18 cellular contexts compared by ENCODE assay signal in genomic region chr9:80892703-80893102, GRCh38.
"Had no signal": no experiment of that assay in that cellular context is flagged by ENCODE, and none has a peak within 500 bp of the region (broad histone marks: within the 10 kb centered on the region; RNA-seq: fewer than 3 reads in every experiment).

No MANE protein-coding gene starts in this region.

- FAIRE-seq: colon, endothelial cell of umbilical vein, frontal cortex had no signal

- H3K4me1 ChIP-seq: heart right ventricle, left lung, lower lobe of right lung, transverse colon had no signal

- H3K36me3 ChIP-seq: heart right ventricle, left lung, lower lobe of right lung, thoracic aorta, transverse colon had no signal

- DNase-seq: effector CD4-positive, alpha-beta T cell; endodermal cell; erythroblast; heart right ventricle; left lung; lower lobe of right lung; natural killer cell; posterior cingulate gyrus; stimulated activated CD4-positive, alpha-beta T cell treated with anti-CD3 and anti-CD28 coated beads, Interleukin-2, amount 100 ng/mL, for 24 hours; stimulated activated CD4-positive, alpha-beta T cell treated with anti-CD3 and anti-CD28 coated beads, Interleukin-4, amount 100 ng/mL, for 4 hours; stimulated activated naive B cell treated with anti-CD40 and anti-IgM and Interleukin-4, amounts not matched to agents 10 μg/mL and 1 μg/mL and 100 μg/mL, for 72 hours; stimulated activated naive CD8-positive, alpha-beta T cell treated with anti-CD3 and anti-CD28 coated beads, Interleukin-15, amount 100 ng/mL, for 72 hours; transverse colon had no signal

- H3K27ac ChIP-seq: heart right ventricle, left lung, lower lobe of right lung, skin epidermis, thoracic aorta, transverse colon had no signal

- H3K27me3 ChIP-seq: heart right ventricle, left lung, transverse colon had no signal

- H3K4me3 ChIP-seq: heart right ventricle, left lung, lower lobe of right lung, skin epidermis, thoracic aorta, transverse colon had no signal
